In genomic region chr20:61057313-61058171, GRCh38 we compare ENCODE assay signal across 19 cellular contexts.
"Had no signal": no experiment of that assay in that cellular context is flagged by ENCODE, and none has a peak within 500 bp of the region (broad histone marks: within the 10 kb centered on the region; RNA-seq: fewer than 3 reads in every experiment).

No MANE protein-coding gene starts in this region.

- H3K4me1 ChIP-seq: psoas muscle, testis, upper lobe of left lung had no signal

- DNase-seq: activated CD4-positive, alpha-beta T cell treated with anti-CD3 and anti-CD28 coated beads for 1 hour; activated CD4-positive, alpha-beta T cell treated with anti-CD3 and anti-CD28 coated beads, Interleukin-2, amount 50 U/mL, for 1 hour; activated T-cell treated with anti-CD3 and anti-CD28 coated beads, Interleukin-2, amount 50 U/mL, for 24 hours; aorta; caudate nucleus; dermis blood vessel endothelial cell; effector CD8-positive, alpha-beta T cell; hypothalamus; psoas muscle; right cardiac atrium; small intestine; stimulated activated CD4-positive, alpha-beta T cell treated with anti-CD3 and anti-CD28 coated beads, Interleukin-2, amount 100 ng/mL, for 24 hours; testis had no signal

- H3K36me3 ChIP-seq: upper lobe of left lung had no signal

- H3K9me3 ChIP-seq: testis, upper lobe of left lung had no signal

- H3K4me3 ChIP-seq: psoas muscle, testis, upper lobe of left lung had no signal

- H3K27ac ChIP-seq: psoas muscle, testis, upper lobe of left lung had no signal

- ATAC-seq: activated naive CD4-positive, alpha-beta T cell treated with anti-CD3 and anti-CD28 coated beads, Interleukin-2, amount 50 U/mL, for 72 hours; activated T-helper 17 cell treated with anti-CD3 and anti-CD28 coated beads, Interleukin-2, amount 50 U/mL, for 72 hours; esophagus mucosa; natural killer cell treated with Interleukin-12 subunit alpha and Interleukin-12 subunit beta and Interleukin-15 and Interleukin-18, amount 100 ng/mL, for 72 hours; psoas muscle; right cardiac atrium; stimulated activated effector memory CD8-positive, alpha-beta T cell treated with anti-CD3 and anti-CD28 coated beads, Interleukin-12 subunit alpha, Interleukin-12 subunit beta, amount 100 ng/mL, for 72 hours had no signal

- H3K27me3 ChIP-seq: testis, upper lobe of left lung had no signal
